In genomic region chr6:34532230-34532629, GRCh38 we compare ENCODE assay signal across 21 cellular contexts. TPM values are rescaled to one million over a fixed set of nuclear protein-coding genes. Genes with fewer than 3 reads are reported as not detected.
A peak's percentile ranks its signal among the peaks of the same experiment; 100 is the strongest.
DNase-seq lines count a peak whose midpoint lies in the region; ATAC-seq and TF ChIP-seq lines count a peak whose summit lies in the region.
"Had no signal": no experiment of that assay in that cellular context is flagged by ENCODE, and none has a peak within 500 bp of the region (broad histone marks: within the 10 kb centered on the region; RNA-seq: fewer than 3 reads in every experiment).

No MANE protein-coding gene starts in this region.

- TF ChIP-seq EP300 in transverse colon (IDR thresholded peaks at IDR 0.05; ENCODE audit: low read depth), result no peak

- H3K4me3 ChIP-seq in AG09309 (ENCODE audit: control insufficient read depth, low read depth, low read length) (peak overlapping the region; percentile 39), HUES64 (ENCODE audit: low read length) (peak overlapping the region; percentile 17; the same call in 1 of the 2 replicates), fibroblast of mammary gland (ENCODE audit: control insufficient read depth, low read depth, low read length) (peak overlapping the region; percentile 19), gastrocnemius medialis (peak overlapping the region in 2 of 4 donors; percentile 13 to 47), transverse colon (peak overlapping the region in 1 of 4 donors; percentile 4)
- H3K4me3 ChIP-seq: HAP-1 had no signal

- peak; percentile 16 to 25 for ATAC-seq in gastrocnemius medialis

- no peaks in the 10 kb centered on the region for H3K27me3 ChIP-seq in HUES64 (ENCODE audit: insufficient read depth, low read length)
- H3K27me3 ChIP-seq in gastrocnemius medialis, result no peaks in the 10 kb centered on the region
- H3K27me3 ChIP-seq in transverse colon, result no peaks in the 10 kb centered on the region

- H3K9ac ChIP-seq in HUES64 (ENCODE audit: low read depth, low read length), result no peak overlapping the region
- H3K9ac ChIP-seq: KMS-11 had no signal

- TF ChIP-seq CTCF in AG09309 (IDR thresholded peaks at IDR 0.05; ENCODE audit: control insufficient read depth, insufficient read depth, low read depth, low read length, missing control alignments) (no peak), fibroblast of mammary gland (conservative IDR thresholded peaks at IDR 0.05; ENCODE audit: control insufficient read depth, insufficient read depth, low read depth, low read length) (no peak), gastrocnemius medialis (IDR thresholded peaks at IDR 0.05 in 4 of 5, conservative IDR thresholded peaks at IDR 0.05 in 1 of 5) (no peak), transverse colon (IDR thresholded peaks at IDR 0.05) (no peak)

- in situ Hi-C loops in gastrocnemius medialis (cut with MboI; ENCODE audit: low sequenced_read_pairs in 4 of 4) (no loop called here), transverse colon (cut with MboI; ENCODE audit: low pct_ligation_motif_present in 1 of 4, low pct_unique_long_range_greater_than_20kb in 1 of 4, low sequenced_read_pairs in 3 of 4) (loop anchor here in 1 of 4 donors (5.0 kb wide), 1 partner anchor 75 kb away; no protein-coding TSS in a partner anchor)

- intact Hi-C loops in gastrocnemius medialis (cut with DNase I; ENCODE audit: low total_unique reads) (no loop called here), transverse colon (cut with DNase I; ENCODE audit: low total_unique reads) (no loop called here)

- WGBS in HUES64, result 90% methylated on average over 15 of the region's 15 CpGs
- WGBS in transverse colon (ENCODE audit: low coverage in 1 of 2), 2 donors, result 77 to 88% methylated on average over 10 to 15 of the region's 15 CpGs

- no peaks in the 10 kb centered on the region for H3K9me3 ChIP-seq in HUES64 (ENCODE audit: insufficient read depth, low read depth, low read length)
- no peaks in the 10 kb centered on the region for H3K9me3 ChIP-seq in gastrocnemius medialis
- no peaks in the 10 kb centered on the region for H3K9me3 ChIP-seq in transverse colon
- H3K9me3 ChIP-seq: HAP-1 had no signal

- TF ChIP-seq POLR2A in gastrocnemius medialis (IDR thresholded peaks at IDR 0.05) (no peak), transverse colon (IDR thresholded peaks at IDR 0.05) (no peak)

- no peaks in the 10 kb centered on the region for H3K36me3 ChIP-seq in HUES64 (ENCODE audit: insufficient read depth, low read length)
- no peaks in the 10 kb centered on the region for H3K36me3 ChIP-seq in gastrocnemius medialis
- no peaks in the 10 kb centered on the region for H3K36me3 ChIP-seq in transverse colon
- H3K36me3 ChIP-seq: HAP-1 had no signal

- H3K4me1 ChIP-seq in HUES64 (ENCODE audit: insufficient read depth, low read length) (peaks cover 10% of the 10 kb centered on the region), gastrocnemius medialis (peaks cover 0 to 4% of the 10 kb centered on the region in 2 donors), transverse colon (peaks cover 6 to 34% (median 32%) of the 10 kb centered on the region in 4 donors)

- DNase-seq in AG09309 (ENCODE audit: low read depth) (no peak), fibroblast of mammary gland (ENCODE audit: low read depth) (no peak), gastrocnemius medialis (no peak), hypothalamus (lab: John Stamatoyannopoulos, UW) (no peak), transverse colon (no peak), NCI-H2107 (lab: John Stamatoyannopoulos, UW) (no peak)
- DNase-seq in activated CD4-positive, CD25-positive, alpha-beta regulatory T cell treated with anti-CD3 and anti-CD28 coated beads, Interleukin-2, amount 50 U/mL, for 72 hours, result no peak
- DNase-seq: activated CD4-positive, alpha-beta T cell treated with anti-CD3 and anti-CD28 coated beads for 4 hours; DMS 273 treated with DMSO at 0.1 percent for 48 hours; effector CD4-positive, alpha-beta T cell; mammary epithelial cell; NCI-H187; NCI-H2227 treated with DMSO at 0.1 percent for 48 hours; NCI-H774; SW 1271 had no signal

- H3K27ac ChIP-seq in HUES64 (ENCODE audit: low read depth, low read length) (no peak overlapping the region), gastrocnemius medialis (peak overlapping the region in 3 of 4 donors; percentile 39 to 66 (median 54)), transverse colon (no peak overlapping the region)
- H3K27ac ChIP-seq: KMS-11 had no signal

RNA-seq across cellular contexts. Expression of gene SPDEF, which starts 23.9 kb away (rescaled TPM):
- 0.10 TPM for polyA plus RNA-seq in HUES64 (2013, experiment 1 of 2)
- polyA plus RNA-seq in HUES64 (2013, experiment 2 of 2), result not detected
- total RNA-seq in gastrocnemius medialis, result under 1 TPM in 2 of 4 donors, not detected in 2; 0.16 to 0.20 TPM
- 10 to 100 TPM in 3 of 4 donors, 1 to 10 TPM in 1; 9.0 to 57.3 (median 31.5) TPM for total RNA-seq in transverse colon
- total RNA-seq: CD4-positive, alpha-beta memory T cell; epithelial cell of proximal tubule; Right ventricle myocardium inferior had no signal
- polyA plus RNA-seq: CD4-positive, alpha-beta memory T cell; mammary epithelial cell had no signal

Comparison
In these comparisons a context has a peak if more than half of its experiments do, and no peak if none do; other contexts are left out.
1. H3K27ac ChIP-seq: peak in gastrocnemius medialis (3 of 4); none in HUES64 (single experiment) and transverse colon (0 of 4).
2. RNA of gene SPDEF, which starts 23.9 kb away (total RNA-seq): 9.0 to 57.3 TPM in transverse colon; 0.16 to 0.20 TPM in gastrocnemius medialis; every median in the first group is over 4 times any median in the second.